ENCODE assay signal across 14 cellular contexts in the genomic region with DNA sequence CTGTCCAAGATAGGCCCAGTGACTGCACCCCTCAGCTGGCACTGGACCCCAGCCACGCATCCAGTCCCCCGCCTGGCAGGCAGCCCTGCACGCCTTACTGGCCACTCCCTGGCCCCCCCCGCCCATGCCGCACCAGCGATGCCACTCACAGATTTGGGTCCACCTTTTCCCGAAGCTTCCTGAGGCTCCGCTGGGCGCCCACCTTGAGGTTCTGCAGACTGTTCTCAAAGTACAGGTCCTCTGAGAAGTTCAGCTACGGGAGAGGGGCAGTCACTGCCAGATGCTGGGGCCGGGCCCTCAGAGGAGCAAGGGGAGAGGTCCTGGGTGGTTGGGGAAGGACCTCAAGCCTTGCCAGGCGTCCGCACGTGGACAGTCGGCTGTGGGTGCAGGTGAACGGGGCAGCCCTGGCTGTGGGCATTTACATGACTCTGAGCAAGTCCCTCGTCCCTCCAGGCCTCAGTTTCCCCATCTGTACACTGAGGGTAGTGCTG. TPM values are rescaled to one million over a fixed set of nuclear protein-coding genes. Genes with fewer than 3 reads are reported as not detected.
"Had no signal": no experiment of that assay in that cellular context is flagged by ENCODE, and none has a peak within 500 bp of the region (broad histone marks: within the 10 kb centered on the region; RNA-seq: fewer than 3 reads in every experiment).

No MANE protein-coding gene starts in this region.

- H3K36me3 ChIP-seq: cardiac muscle cell, SJSA1 had no signal

- H3K4me3 ChIP-seq: cardiac muscle cell, SJSA1, testis had no signal

- H3K4me1 ChIP-seq: SJSA1 had no signal

- H3K9me3 ChIP-seq: esophagus squamous epithelium, SJSA1, testis had no signal

- H3K9me3 Mint-ChIP-seq: T-helper 2 cell treated with Interferon-gamma antibody and Interleukin-4, amounts not matched to agents 5 μg/mL and 100 μg/mL, for 36 hours had no signal

- H3K36me3 Mint-ChIP-seq: activated CD4-positive, alpha-beta memory T cell treated with anti-CD3 and anti-CD28 coated beads for 36 hours had no signal

- DNase-seq: activated CD4-positive, alpha-beta memory T cell treated with anti-CD3 and anti-CD28 coated beads for 36 hours; activated CD4-positive, CD25-positive, alpha-beta regulatory T cell treated with anti-CD3 and anti-CD28 coated beads, Interleukin-2, amount 50 U/mL, for 72 hours; activated CD8-positive, alpha-beta memory T cell treated with anti-CD3 and anti-CD28 coated beads, Interleukin-2, amount 50 U/mL, for 4 hours; esophagus squamous epithelium; naive B cell; stimulated activated CD4-positive, alpha-beta T cell treated with anti-CD3 and anti-CD28 coated beads, Interleukin-2, amount 100 ng/mL, for 48 hours; stimulated activated naive CD8-positive, alpha-beta T cell treated with anti-CD3 and anti-CD28 coated beads, Interleukin-15, Interleukin-2, amounts not matched to agents 100 U/mL and 50 U/mL, for 24 hours; SW 1271 had no signal

- H3K27ac ChIP-seq: cardiac muscle cell, esophagus squamous epithelium, SJSA1, testis had no signal

- ATAC-seq: stimulated activated naive CD8-positive, alpha-beta T cell treated with anti-CD3 and anti-CD28 coated beads, Interleukin-15, Interleukin-2, amounts not matched to agents 100 U/mL and 50 U/mL, for 24 hours had no signal

- H3K4me3 Mint-ChIP-seq: activated CD4-positive, alpha-beta memory T cell treated with anti-CD3 and anti-CD28 coated beads for 36 hours; naive B cell; T-helper 2 cell treated with Interferon-gamma antibody and Interleukin-4, amounts not matched to agents 5 μg/mL and 100 μg/mL, for 36 hours had no signal

- H3K27me3 Mint-ChIP-seq: activated CD4-positive, alpha-beta memory T cell treated with anti-CD3 and anti-CD28 coated beads for 36 hours had no signal

- H3K27me3 ChIP-seq: cardiac muscle cell, testis had no signal

- H3K27ac Mint-ChIP-seq: activated CD4-positive, alpha-beta memory T cell treated with anti-CD3 and anti-CD28 coated beads for 36 hours; naive B cell; progenitor cell of endocrine pancreas; T-helper 2 cell treated with Interferon-gamma antibody and Interleukin-4, amounts not matched to agents 5 μg/mL and 100 μg/mL, for 36 hours had no signal

RNA-seq across cellular contexts. Expression of a gene that starts 38.1 kb away (rescaled TPM):
- total RNA-seq: astrocyte, cardiac muscle cell, SJSA1 had no signal
